8 cellular contexts compared by ENCODE assay signal in genomic region chr10:130190065-130190736, GRCh38.
DNase-seq lines count a peak whose midpoint lies in the region; ATAC-seq lines count a peak whose summit lies in the region.

No MANE protein-coding gene starts in this region.

- DNase-seq in Ammon's horn (ENCODE audit: low spot score) (peak; percentile 86), NCI-H748 treated with DMSO at 0.1 percent for 48 hours (lab: John Stamatoyannopoulos, UW) (peak; percentile 60), epidermal melanocyte (ENCODE audit: insufficient read length, low spot score) (peak; percentile 94), midbrain (lab: John Stamatoyannopoulos, UW) (peak; percentile 88)
- DNase-seq in activated CD8-positive, alpha-beta memory T cell treated with anti-CD3 and anti-CD28 coated beads, Interleukin-2, amount 50 U/mL, for 1 hour (ENCODE audit: extremely low read depth) = peak; percentile 50
- peak; percentile 84 for DNase-seq in stimulated activated CD8-positive, alpha-beta memory T cell treated with anti-CD3 and anti-CD28 coated beads, Interleukin-15, amount 100 ng/mL, for 1 hour (ENCODE audit: low read depth)

- ATAC-seq in GM19023 (IDR thresholded peaks at IDR 0.05; ENCODE audit: unreplicated experiment) (peak; percentile 91), HG03175 (IDR thresholded peaks at IDR 0.05; ENCODE audit: unreplicated experiment) (peak; percentile 92)

Comparison
In these comparisons a context has a peak if more than half of its experiments do, and no peak if none do; other contexts are left out.
1. Peak in every context shown above with its lines: DNase-seq and ATAC-seq.